Comparison of ENCODE assay signal across 11 cellular contexts in genomic region chr12:9740109-9740750, GRCh38. TPM values are rescaled to one million over a fixed set of nuclear protein-coding genes. Genes with fewer than 3 reads are reported as not detected.
DNase-seq lines count a peak whose midpoint lies in the region; ATAC-seq, FAIRE-seq and TF ChIP-seq lines count a peak whose summit lies in the region.
"Had no signal": no experiment of that assay in that cellular context is flagged by ENCODE, and none has a peak within 500 bp of the region (broad histone marks: within the 10 kb centered on the region; RNA-seq: fewer than 3 reads in every experiment).

No MANE protein-coding gene starts in this region.

- DNase-seq in AG10803 (ENCODE audit: low read depth) (no peak), H7 (no peak), K562 (ENCODE audit: extremely low read depth in 1 of 4, low spot score in 3 of 4) (peak in 2 of 4 experiments; percentile 27 to 66), NCI-H1694 treated with DMSO at 0.1 percent for 48 hours (lab: John Stamatoyannopoulos, UW) (no peak), superior temporal gyrus (ENCODE audit: extremely low spot score) (no peak)
- DNase-seq: EL, NCI-H510A treated with DMSO at 0.1 percent for 48 hours had no signal

- peak overlapping the region; percentile 58 to 87 for H3K9ac ChIP-seq in K562 (ENCODE audit: insufficient read depth in 1 of 2, low read depth in 2 of 2, low read length in 2 of 2)
- peak overlapping the region; percentile 4 to 19 for H3K9ac ChIP-seq in mucosa of rectum (ENCODE audit: low read depth in 1 of 2, low read length in 2 of 2)

- peak overlapping the region; percentile 78 for H3K4me2 ChIP-seq in K562 (ENCODE audit: insufficient read depth, low read length)

- BruUV-seq in K562 (replicated peaks; lab: Mats Ljungman, UMichigan): TSS peak; percentile 70

- POLR2A ChIA-PET in K562 (lab: Yijun Ruan, JAX): no interaction called here

- in situ Hi-C loops in K562 (cut with MboI): loop anchor here (5.0 to 10.0 kb wide), 2 partner anchors 185 to 267 kb away; no protein-coding TSS in a partner anchor

- peaks cover 9 to 12% of the 10 kb centered on the region in 2 experiments for H3K4me1 ChIP-seq in K562 (replicated peaks in 1 of 2; ENCODE audit: control insufficient read depth in 2 of 2, insufficient read depth in 2 of 2, low read length in 2 of 2)
- H3K4me1 ChIP-seq in mucosa of rectum (ENCODE audit: control insufficient read depth in 2 of 2, insufficient read depth in 2 of 2, low read length in 2 of 2): peaks cover 0 to 4% of the 10 kb centered on the region in 2 donors

- no peaks in the 10 kb centered on the region; the same call in 2 of the 3 replicates for H3K79me2 ChIP-seq in K562 (ENCODE audit: control insufficient read depth, insufficient read depth, low read length)

- peak; percentile 83 for FAIRE-seq in K562 (lab: Jason Lieb, UNC)

- H3K4me3 ChIP-seq in AG10803 (ENCODE audit: low read length): peak overlapping the region; percentile 20
- peak overlapping the region; percentile 21; the same call in 1 of the 2 replicates for H3K4me3 ChIP-seq in H7 (ENCODE audit: insufficient read depth, low read depth, low read length)
- peak overlapping the region; percentile 44 for H3K4me3 ChIP-seq in K562
- peak overlapping the region; percentile 17 to 45 for H3K4me3 ChIP-seq in mucosa of rectum (ENCODE audit: low read length in 2 of 2)

- H4K20me1 ChIP-seq in K562 (replicated peaks; ENCODE audit: control insufficient read depth, insufficient read depth, low read length): no peaks in the 10 kb centered on the region

- TF ChIP-seq CTCF in AG10803 (conservative IDR thresholded peaks at IDR 0.05; ENCODE audit: low read length) (no peak), K562 (IDR thresholded peaks at IDR 0.05 in 2 of 3, conservative IDR thresholded peaks at IDR 0.05 in 1 of 3; ENCODE audit: insufficient read depth in 2 of 3, low read depth in 1 of 3, low read length in 3 of 3) (no peak)

- peak overlapping the region; percentile 93 for H2AFZ ChIP-seq in K562 (ENCODE audit: low read depth, low read length)

- TF ChIP-seq EP300 in K562 (IDR thresholded peaks at IDR 0.05; ENCODE audit: low read length): no peak

- H3K27me3 ChIP-seq in H7 (ENCODE audit: control insufficient read depth, insufficient read depth, low read length) (no peaks in the 10 kb centered on the region; the same call in 1 of the 2 replicates), K562 (ENCODE audit: control insufficient read depth in 2 of 2, insufficient read depth in 2 of 2, low read length in 2 of 2) (no peaks in the 10 kb centered on the region), mucosa of rectum (ENCODE audit: control insufficient read depth in 2 of 2, insufficient read depth in 2 of 2, low read length in 2 of 2) (no peaks in the 10 kb centered on the region)

- H3K9me3 ChIP-seq in K562 (replicated peaks; ENCODE audit: control insufficient read depth, insufficient read depth, low read depth, low read length) (no peaks in the 10 kb centered on the region; the same call in 1 of the 2 replicates), mucosa of rectum (ENCODE audit: control insufficient read depth in 2 of 2, low read length in 2 of 2) (no peaks in the 10 kb centered on the region)

- ATAC-seq in K562 (peak; percentile 88), GM18870 (IDR thresholded peaks at IDR 0.05; ENCODE audit: unreplicated experiment) (no peak), GM18511 (IDR thresholded peaks at IDR 0.05; ENCODE audit: unreplicated experiment) (no peak)
- ATAC-seq: activated CD4-positive, CD25-positive, alpha-beta regulatory T cell treated with anti-CD3 and anti-CD28 coated beads, Interleukin-2, amount 50 U/mL, for 24 hours had no signal

- TF ChIP-seq POLR2A in K562 (conservative IDR thresholded peaks at IDR 0.05): no peak

- intact Hi-C loops in K562 (cut with micrococcal nuclease): loop anchor here (5.0 to 10.0 kb wide), 2 partner anchors 93 to 265 kb away; no protein-coding TSS in a partner anchor

- H3K27ac ChIP-seq in K562 (ENCODE audit: extremely low read depth, low read depth, low read length): peak overlapping the region; percentile 88
- peak overlapping the region; percentile 5 to 11 for H3K27ac ChIP-seq in mucosa of rectum (ENCODE audit: low read depth in 2 of 2, low read length in 2 of 2)

- H3K36me3 ChIP-seq in H7 (replicated peaks; ENCODE audit: control insufficient read depth, insufficient read depth, low read length) (no peaks in the 10 kb centered on the region), K562 (ENCODE audit: control insufficient read depth, insufficient read depth, low read length) (no peaks in the 10 kb centered on the region), mucosa of rectum (ENCODE audit: control insufficient read depth in 2 of 2, insufficient read depth in 2 of 2, low read length in 2 of 2) (no peaks in the 10 kb centered on the region)

- CTCF ChIA-PET in K562 (lab: Yijun Ruan, JAX; ENCODE audit: low intra/inter-chr PET ratio): no interaction called here

- peaks cover 2% of the 10 kb centered on the region for H3K9me1 ChIP-seq in K562 (ENCODE audit: control insufficient read depth, insufficient read depth, low read length)

- no peak for TF ChIP-seq RAD21 in K562 (CRISPR knock-in tag; conservative IDR thresholded peaks at IDR 0.05 in 1 of 2, IDR thresholded peaks at IDR 0.05 in 1 of 2)

- 14% methylated on average over 7 of the region's 7 CpGs for WGBS in K562 (ENCODE audit: insufficient coverage, low coverage, missing lambda C conversion rate)

TF ChIP-seq in K562, 482 proteins besides CTCF, POLR2A, EP300 and RAD21 (continues in another document):
- TF ChIP-seq PCBP1 (IDR thresholded peaks at IDR 0.05; ENCODE audit: low read depth, low read length, poor library complexity, severe bottlenecking): no peak

RNA-seq across cellular contexts. Expression of gene CLECL1, which starts 7.3 kb away (rescaled TPM):
- not detected in 2 replicates for total RNA-seq in H7 (2014; rRNA removed; shearing (Covaris generic))
- total RNA-seq in K562 (2011; cell fraction: chromatin; rRNA removed; ENCODE audit: low replicate concordance): not detected in 2 replicates
- not detected in 2 replicates for total RNA-seq in K562 (2011; cell fraction: nucleolus; rRNA removed)
- total RNA-seq in K562 (2011; cell fraction: nucleoplasm; rRNA removed): not detected in 2 replicates
- total RNA-seq in K562 (2014; rRNA removed) (not detected in 2 replicates), K562 (2014; rRNA removed; fragmentation: Illumina TruSeq; extraction: Trizol) (not detected in 2 replicates), K562 (2015; rRNA removed; fragmentation: Illumina TruSeq; extraction: Trizol) (0.25 TPM in 1 of 2 replicates, not detected in the other), K562 (2021) (not detected in 2 replicates)
- polyA plus RNA-seq in K562 (2011; rRNA removed) (not detected in 2 replicates), K562 (2014; fragmentation: Illumina TruSeq; extraction: Trizol) (not detected in 2 replicates), K562 (2014; fragmentation: Nextera tagmentation; extraction: Ambion mirVana) (under 1 TPM in 1 of 2 experiments, not detected in 1; 0.13 TPM), K562 (2014; rRNA removed) (not detected in 2 replicates)
- polyA plus RNA-seq in K562 (2011; cell fraction: cytosol; rRNA removed): not detected in 2 replicates
- not detected in 2 replicates for polyA plus RNA-seq in K562 (2011; cell fraction: nucleus; rRNA removed)
- polyA plus RNA-seq in K562 (2012): 0.13 TPM in 1 of 2 replicates, not detected in the other
- not detected in 2 replicates for polyA minus RNA-seq in K562 (2011; rRNA and poly(A)+ RNA removed)
- polyA minus RNA-seq in K562 (2011; cell fraction: cytosol; rRNA and poly(A)+ RNA removed): not detected in 2 replicates
- not detected in 2 replicates for polyA minus RNA-seq in K562 (2011; cell fraction: nucleus; rRNA and poly(A)+ RNA removed)

RNA-seq across cellular contexts. Expression of gene CD69, which starts 20.5 kb away (rescaled TPM):
- not detected in 2 replicates for total RNA-seq in H7 (2014; rRNA removed; shearing (Covaris generic))
- 70.8 and 196 TPM in 2 replicates for total RNA-seq in K562 (2011; cell fraction: chromatin; rRNA removed; ENCODE audit: low replicate concordance)
- 41.4 and 48.8 TPM in 2 replicates for total RNA-seq in K562 (2011; cell fraction: nucleolus; rRNA removed)
- 83.1 and 113 TPM in 2 replicates for total RNA-seq in K562 (2011; cell fraction: nucleoplasm; rRNA removed)
- total RNA-seq in K562 (2014; rRNA removed) (28.0 and 30.1 TPM in 2 replicates), K562 (2014; rRNA removed; fragmentation: Illumina TruSeq; extraction: Trizol) (68.9 and 77.6 TPM in 2 replicates), K562 (2015; rRNA removed; fragmentation: Illumina TruSeq; extraction: Trizol) (8.8 and 11.7 TPM in 2 replicates), K562 (2021) (38.3 and 45.9 TPM in 2 replicates)
- polyA plus RNA-seq in K562 (2011; rRNA removed) (57.1 and 76.4 TPM in 2 replicates), K562 (2014; fragmentation: Illumina TruSeq; extraction: Trizol) (38.7 and 54.4 TPM in 2 replicates), K562 (2014; fragmentation: Nextera tagmentation; extraction: Ambion mirVana) (100 to 1,000 TPM; 160 to 243 TPM), K562 (2014; rRNA removed) (52.2 and 66.0 TPM in 2 replicates)
- polyA plus RNA-seq in K562 (2011; cell fraction: cytosol; rRNA removed): 10.3 and 25.7 TPM in 2 replicates
- polyA plus RNA-seq in K562 (2011; cell fraction: nucleus; rRNA removed): 47.5 and 89.0 TPM in 2 replicates
- polyA plus RNA-seq in K562 (2012): 43.7 and 113 TPM in 2 replicates
- 92.1 and 154 TPM in 2 replicates for polyA minus RNA-seq in K562 (2011; rRNA and poly(A)+ RNA removed)
- 13.4 and 19.7 TPM in 2 replicates for polyA minus RNA-seq in K562 (2011; cell fraction: cytosol; rRNA and poly(A)+ RNA removed)
- polyA minus RNA-seq in K562 (2011; cell fraction: nucleus; rRNA and poly(A)+ RNA removed): 86.0 and 194 TPM in 2 replicates
